Comparison of ENCODE assay signal across 8 cellular contexts in the genomic region with DNA sequence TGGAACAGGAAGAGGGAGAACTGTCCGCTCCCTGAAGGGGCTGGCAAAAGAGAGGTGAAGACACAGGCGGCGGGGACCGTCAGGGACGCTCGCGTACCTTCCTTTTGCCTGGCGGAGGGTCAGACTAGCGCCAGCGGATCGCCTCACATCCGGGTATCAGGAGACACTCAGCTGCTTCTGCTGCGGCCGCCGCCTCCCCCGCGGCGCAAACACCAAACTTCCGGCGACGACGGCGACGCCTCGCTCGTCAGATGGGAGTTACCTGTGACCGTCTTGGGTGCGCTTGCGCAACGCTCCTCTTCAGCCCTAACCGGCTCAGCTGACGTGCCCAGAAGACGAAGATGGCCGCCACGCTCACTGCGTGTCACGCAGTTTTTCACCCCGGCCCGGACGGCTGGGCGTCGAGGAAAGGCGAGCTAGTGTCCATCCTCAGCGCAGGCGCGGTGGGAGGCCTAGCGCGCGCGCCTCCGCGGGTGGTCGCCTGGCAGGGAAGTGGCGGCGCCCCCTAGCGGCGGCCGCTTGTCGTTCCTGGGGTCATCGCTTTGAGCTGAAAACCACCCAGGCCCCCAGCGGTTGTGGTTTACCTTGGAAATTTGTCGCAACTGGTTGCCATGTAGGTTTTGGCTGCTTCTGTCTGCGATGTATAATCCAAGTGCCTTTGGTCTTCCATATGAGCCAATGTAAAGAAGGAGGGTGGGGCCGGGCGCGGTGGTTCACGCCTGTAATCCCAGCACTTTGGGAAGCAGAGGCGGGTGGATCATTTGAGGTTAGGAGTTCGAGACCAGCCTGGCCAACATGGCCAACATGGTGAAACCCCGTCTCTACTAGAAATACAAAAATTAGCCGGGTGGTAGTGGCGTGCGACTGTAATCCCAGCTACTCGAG. TPM values are rescaled to one million over a fixed set of nuclear protein-coding genes. Genes with fewer than 3 reads are reported as not detected.
DNase-seq lines count a peak whose midpoint lies in the region; ATAC-seq, FAIRE-seq and TF ChIP-seq lines count a peak whose summit lies in the region.

A gene with protein sequence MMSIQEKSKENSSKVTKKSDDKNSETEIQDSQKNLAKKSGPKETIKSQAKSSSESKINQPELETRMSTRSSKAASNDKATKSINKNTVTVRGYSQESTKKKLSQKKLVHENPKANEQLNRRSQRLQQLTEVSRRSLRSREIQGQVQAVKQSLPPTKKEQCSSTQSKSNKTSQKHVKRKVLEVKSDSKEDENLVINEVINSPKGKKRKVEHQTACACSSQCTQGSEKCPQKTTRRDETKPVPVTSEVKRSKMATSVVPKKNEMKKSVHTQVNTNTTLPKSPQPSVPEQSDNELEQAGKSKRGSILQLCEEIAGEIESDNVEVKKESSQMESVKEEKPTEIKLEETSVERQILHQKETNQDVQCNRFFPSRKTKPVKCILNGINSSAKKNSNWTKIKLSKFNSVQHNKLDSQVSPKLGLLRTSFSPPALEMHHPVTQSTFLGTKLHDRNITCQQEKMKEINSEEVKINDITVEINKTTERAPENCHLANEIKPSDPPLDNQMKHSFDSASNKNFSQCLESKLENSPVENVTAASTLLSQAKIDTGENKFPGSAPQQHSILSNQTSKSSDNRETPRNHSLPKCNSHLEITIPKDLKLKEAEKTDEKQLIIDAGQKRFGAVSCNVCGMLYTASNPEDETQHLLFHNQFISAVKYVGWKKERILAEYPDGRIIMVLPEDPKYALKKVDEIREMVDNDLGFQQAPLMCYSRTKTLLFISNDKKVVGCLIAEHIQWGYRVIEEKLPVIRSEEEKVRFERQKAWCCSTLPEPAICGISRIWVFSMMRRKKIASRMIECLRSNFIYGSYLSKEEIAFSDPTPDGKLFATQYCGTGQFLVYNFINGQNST (minus strand): TSS at position 179 of the 885 bp plus-strand sequence. CDS start 25,861 bp downstream, outside the sequence.

- dilution Hi-C loops in endothelial cell of umbilical vein (cut with MboI; ENCODE audit: extremely low pct_ligation_motif_present, low sequenced_read_pairs), result no loop called here

- H3K4me1 ChIP-seq in OCI-LY1 (ENCODE audit: insufficient read depth, low read length, severe bottlenecking) (peaks cover 53% of the 10 kb centered on the region), endothelial cell of umbilical vein (ENCODE audit: control insufficient read depth, extremely low read depth, insufficient read depth, low read length) (no peaks in the 10 kb centered on the region)

- H3K36me3 ChIP-seq in OCI-LY1 (ENCODE audit: insufficient read depth, low read length), result peaks cover 5% of the 10 kb centered on the region
- H3K36me3 ChIP-seq in endothelial cell of umbilical vein (ENCODE audit: control insufficient read depth in 2 of 2, extremely low read depth in 1 of 2, insufficient read depth in 2 of 2, low read length in 2 of 2), result no peaks in the 10 kb centered on the region

- intact Hi-C loops in endothelial cell of umbilical vein (cut with micrococcal nuclease), result loop anchor here (1.0 to 5.0 kb wide), 5 partner anchors 12 to 490 kb away; a partner anchor contains a TSS

- POLR2A ChIA-PET in endothelial cell of umbilical vein (lab: Charles Lee), result interaction anchor here (0.6 to 1.2 kb wide), 5 partner anchors 10 to 140 kb away, joined by 3 to 11 read pairs (median 5); a partner anchor contains a TSS

- peak within 1 kb of the TSS; percentile 95 for H3K27ac ChIP-seq in OCI-LY1 (ENCODE audit: low read depth, low read length, poor library complexity, severe bottlenecking)
- peak within 1 kb of the TSS; percentile 59 for H3K27ac ChIP-seq in endothelial cell of umbilical vein (ENCODE audit: insufficient read depth, low read depth, low read length)

- H3K4me2 ChIP-seq in OCI-LY1 (ENCODE audit: low read length) (peak within 1 kb of the TSS; percentile 83), endothelial cell of umbilical vein (ENCODE audit: insufficient read depth, low read length) (peak within 1 kb of the TSS; percentile 49)

- H2AFZ ChIP-seq in OCI-LY1 (ENCODE audit: low read length) (no peak within 1 kb of the TSS), endothelial cell of umbilical vein (ENCODE audit: low read depth, low read length) (peak within 1 kb of the TSS; percentile 63)

- H3K9me3 ChIP-seq in OCI-LY1 (ENCODE audit: low read length), result no peaks in the 10 kb centered on the region
- no peaks in the 10 kb centered on the region for H3K9me3 ChIP-seq in endothelial cell of umbilical vein (replicated peaks; ENCODE audit: control insufficient read depth, insufficient read depth, low read length)

- BruUV-seq in endothelial cell of umbilical vein (replicated peaks; lab: Mats Ljungman, UMichigan), result TSS peak; percentile 53

- H3F3A ChIP-seq in OCI-LY1 (ENCODE audit: insufficient read depth, low read length), result no peaks in the 10 kb centered on the region

- DNase-seq in DMS114 treated with DMSO at 0.1 percent for 48 hours (lab: John Stamatoyannopoulos, UW; ENCODE audit: unreplicated experiment), result peak; percentile 95
- DNase-seq in HuH-7 (ENCODE audit: low spot score), result peak; percentile 96
- peak; percentile 97 for DNase-seq in activated CD8-positive, alpha-beta memory T cell treated with anti-CD3 and anti-CD28 coated beads, Interleukin-2, amount 50 U/mL, for 48 hours
- peak; percentile 98 for DNase-seq in endothelial cell of umbilical vein (ENCODE audit: low read depth, low spot score)
- peak; percentile 88 for DNase-seq in middle frontal gyrus (ENCODE audit: extremely low spot score, low spot score)
- DNase-seq in stimulated activated CD8-positive, alpha-beta memory T cell treated with anti-CD3 and anti-CD28 coated beads, Interleukin-2, amount 100 ng/mL, for 48 hours (ENCODE audit: low read depth in 2 of 2), result peak; percentile 91 to 93

- peak; percentile 83 for TF ChIP-seq POLR2A in endothelial cell of umbilical vein (IDR thresholded peaks at IDR 0.05; ENCODE audit: low read depth, low read length)

- H4K20me1 ChIP-seq in OCI-LY1 (ENCODE audit: insufficient read depth, low read length), result no peaks in the 10 kb centered on the region
- H4K20me1 ChIP-seq in endothelial cell of umbilical vein (replicated peaks; ENCODE audit: control insufficient read depth, extremely low read depth, insufficient read depth, low read length), result no peaks in the 10 kb centered on the region

- H3K9me1 ChIP-seq in endothelial cell of umbilical vein (replicated peaks; ENCODE audit: control insufficient read depth, extremely low read depth, insufficient read depth, low read length), result no peaks in the 10 kb centered on the region

- no peaks in the 10 kb centered on the region for H3K9me2 ChIP-seq in OCI-LY1 (ENCODE audit: low read depth, low read length)

- peak; percentile 84 for ATAC-seq in GM21515 (IDR thresholded peaks at IDR 0.05; ENCODE audit: unreplicated experiment)

- H3K9ac ChIP-seq in OCI-LY1 (ENCODE audit: low read length) (peak within 1 kb of the TSS; percentile 91), endothelial cell of umbilical vein (replicated peaks; ENCODE audit: extremely low read depth, insufficient read depth, low read length) (peak within 1 kb of the TSS; percentile 75)

- TF ChIP-seq CTCF in OCI-LY1 (IDR thresholded peaks at IDR 0.05; ENCODE audit: low read length) (peak; percentile 67), endothelial cell of umbilical vein (IDR thresholded peaks at IDR 0.05; ENCODE audit: extremely low read depth in 1 of 2, insufficient read depth in 1 of 2, low read depth in 1 of 2, low read length in 2 of 2) (peak; percentile 97 to 99)

- FAIRE-seq in endothelial cell of umbilical vein (lab: Jason Lieb, UNC), result peak; percentile 94

- H3K4me3 ChIP-seq in OCI-LY1 (ENCODE audit: low read depth, low read length, poor library complexity, severe bottlenecking) (peak within 1 kb of the TSS; percentile 89), endothelial cell of umbilical vein (replicated peaks in 1 of 3; ENCODE audit: insufficient read depth in 1 of 3, low read depth in 1 of 3, low read length in 3 of 3) (peak within 1 kb of the TSS; percentile 47 to 89 (median 68))

- CTCF ChIA-PET in endothelial cell of umbilical vein (lab: Charles Lee), result interaction anchor here (0.6 to 2.9 kb wide), 45 partner anchors 9 to 413 kb away, joined by 3 to 63 read pairs (median 4); a partner anchor contains a TSS

- H3K27me3 ChIP-seq in OCI-LY1 (ENCODE audit: insufficient read depth, low read length) (no peaks in the 10 kb centered on the region), endothelial cell of umbilical vein (ENCODE audit: control insufficient read depth in 2 of 2, insufficient read depth in 2 of 2, low read length in 2 of 2) (no peaks in the 10 kb centered on the region)

- H3K79me2 ChIP-seq in OCI-LY1 (ENCODE audit: insufficient read depth, low read length) (peaks cover 37% of the 10 kb centered on the region), endothelial cell of umbilical vein (ENCODE audit: control insufficient read depth, insufficient read depth, low read length) (peaks cover 37% of the 10 kb centered on the region)

TF ChIP-seq in endothelial cell of umbilical vein, 7 proteins besides CTCF, POLR2A, EP300 and RAD21:
- TF ChIP-seq FOS (IDR thresholded peaks at IDR 0.05; ENCODE audit: borderline replicate concordance, insufficient read depth, low read length) (no peak), POLR2AphosphoS5 (IDR thresholded peaks at IDR 0.05; ENCODE audit: insufficient read depth, low read depth, low read length) (peak; percentile 52), GATA2 (IDR thresholded peaks at IDR 0.05; ENCODE audit: insufficient read depth, insufficient read length, low read depth, low read length) (no peak), JUN (IDR thresholded peaks at IDR 0.05; ENCODE audit: borderline replicate concordance, insufficient read depth, insufficient read length, low read depth) (no peak)
- TF ChIP-seq, protein P1, sequence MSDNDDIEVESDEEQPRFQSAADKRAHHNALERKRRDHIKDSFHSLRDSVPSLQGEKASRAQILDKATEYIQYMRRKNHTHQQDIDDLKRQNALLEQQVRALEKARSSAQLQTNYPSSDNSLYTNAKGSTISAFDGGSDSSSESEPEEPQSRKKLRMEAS (IDR thresholded peaks at IDR 0.05; ENCODE audit: insufficient read depth, insufficient read length), result peak; percentile 78

RNA-seq across cellular contexts. Expression of the gene that starts here (rescaled TPM):
- 9.1 and 12.0 TPM in 2 replicates for total RNA-seq in endothelial cell of umbilical vein
- 1.3 and 2.1 TPM in 2 replicates for polyA plus RNA-seq in endothelial cell of umbilical vein
- polyA plus RNA-seq in endothelial cell of umbilical vein (2011; cell fraction: cytosol; rRNA removed), result 2.7 and 3.2 TPM in 2 replicates
- 5.1 and 7.2 TPM in 2 replicates for polyA plus RNA-seq in endothelial cell of umbilical vein (2011; cell fraction: nucleus; rRNA removed)
- polyA plus RNA-seq in endothelial cell of umbilical vein (2012), result 5.1 and 7.5 TPM in 2 replicates
- 2.5 and 3.1 TPM in 2 replicates for polyA minus RNA-seq in endothelial cell of umbilical vein
- 7.6 TPM for polyA minus RNA-seq in endothelial cell of umbilical vein (2011; cell fraction: cytosol; rRNA and poly(A)+ RNA removed)
- 9.9 and 10.8 TPM in 2 replicates for polyA minus RNA-seq in endothelial cell of umbilical vein (2011; cell fraction: nucleus; rRNA and poly(A)+ RNA removed)

Comparison
In these comparisons a context has a peak if more than half of its experiments do, and no peak if none do; other contexts are left out.
1. Peak in every context shown above with its lines: DNase-seq, ATAC-seq, H3K4me3 ChIP-seq and H3K27ac ChIP-seq.